Comparison of ENCODE assay signal across 13 cellular contexts in the genomic region with DNA sequence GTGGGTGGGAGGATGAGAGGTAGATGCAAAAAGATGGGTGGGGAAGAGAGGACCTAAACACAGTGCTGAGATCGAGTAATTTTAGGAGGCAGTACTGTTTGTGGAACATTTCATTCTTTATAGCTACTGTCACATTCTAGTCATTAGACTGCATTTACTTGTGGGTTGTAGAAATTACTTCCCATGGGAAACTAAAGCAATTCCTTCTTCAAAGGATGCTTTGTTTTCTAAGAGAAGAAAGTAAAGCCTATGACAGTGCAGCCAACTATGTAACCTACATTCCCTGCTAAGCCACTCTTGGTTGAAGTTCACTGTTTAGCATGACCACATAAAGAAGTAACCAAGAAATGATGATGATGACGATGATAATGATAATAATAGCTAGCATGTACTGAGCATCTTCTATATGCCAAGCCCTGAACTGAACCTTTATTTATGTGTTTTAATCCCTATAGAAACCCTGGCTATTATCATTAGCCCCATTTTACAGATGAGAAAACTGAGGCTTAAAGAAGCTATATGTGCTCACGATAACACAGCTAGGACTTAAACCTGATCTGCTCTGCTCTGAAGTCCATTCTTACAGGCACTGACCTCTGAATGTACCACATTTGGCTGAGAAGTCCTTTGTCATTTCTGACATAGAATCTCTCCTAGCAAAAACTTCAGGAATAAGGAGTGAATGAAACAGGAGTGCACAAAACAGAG.
DNase-seq lines count a peak whose midpoint lies in the region; FAIRE-seq and TF ChIP-seq lines count a peak whose summit lies in the region.
"Had no signal": no experiment of that assay in that cellular context is flagged by ENCODE, and none has a peak within 500 bp of the region (broad histone marks: within the 10 kb centered on the region; RNA-seq: fewer than 3 reads in every experiment).

No MANE protein-coding gene starts in this region.

- no peak for TF ChIP-seq POLR2A in H1 (IDR thresholded peaks at IDR 0.05; ENCODE audit: control extremely low read depth in 1 of 2, low read depth in 2 of 2, low read length in 2 of 2)

- no peak overlapping the region for H4K91ac ChIP-seq in H1 (replicated peaks; ENCODE audit: insufficient read length, low read length)

- H2BK5ac ChIP-seq in H1 (ENCODE audit: low read depth, low read length), result no peak overlapping the region

- H4K20me1 ChIP-seq in H1 (replicated peaks in 1 of 2; ENCODE audit: control insufficient read depth in 1 of 2, insufficient read depth in 2 of 2, low read length in 2 of 2), result no peaks in the 10 kb centered on the region
- H4K20me1 ChIP-seq: BLaER1 treated with 17β-estradiol and CSF1 and Interleukin-3, amounts not matched to agents 10 nM and 100 nM had no signal

- no peak overlapping the region for H2BK120ac ChIP-seq in H1 (replicated peaks; ENCODE audit: low read depth, low read length)

- no peak overlapping the region for H4K8ac ChIP-seq in H1 (ENCODE audit: extremely low read depth, insufficient read depth, low read length)

- no peak overlapping the region for H2BK15ac ChIP-seq in H1 (ENCODE audit: low read length)

- CTCF ChIA-PET in H1 (lab: Charles Lee; ENCODE audit: partially characterized antibody), result interaction anchor here (0.6 kb wide), 1 partner anchor 149 kb away, joined by 3 read pairs; no protein-coding TSS in a partner anchor

- no peaks in the 10 kb centered on the region; a peak in 1 of 7 replicates for H3K27me3 ChIP-seq in H1 (replicated peaks in 1 of 4; ENCODE audit: control insufficient read depth in 3 of 4, extremely low read depth in 1 of 4, insufficient read depth in 3 of 4, low read length in 3 of 4)
- H3K27me3 ChIP-seq in dorsolateral prefrontal cortex, result peaks cover 0 to 5% (median 0%) of the 10 kb centered on the region in 45 donors
- H3K27me3 ChIP-seq: BLaER1 treated with 17β-estradiol and CSF1 and Interleukin-3, amounts not matched to agents 10 nM and 100 nM had no signal

- TF ChIP-seq CTCF in H1 (IDR thresholded peaks at IDR 0.05; ENCODE audit: control extremely low read depth in 1 of 3, insufficient read depth in 1 of 3, low read depth in 1 of 3, low read length in 3 of 3) (no peak), dorsolateral prefrontal cortex (IDR thresholded peaks at IDR 0.05 in 54 of 56, conservative IDR thresholded peaks at IDR 0.05 in 2 of 56; ENCODE audit: low read depth in 1 of 56, partially characterized antibody in 56 of 56) (no peak)

- peak; percentile 99 for DNase-seq in EH (ENCODE audit: low read depth)
- peak; percentile 53 for DNase-seq in NCI-H526 treated with DMSO at 0.1 percent for 48 hours (lab: John Stamatoyannopoulos, UW)
- no peak for DNase-seq in H1 (ENCODE audit: low read depth in 1 of 2, low spot score in 2 of 2)
- peak; percentile 26 for DNase-seq in non-pigmented ciliary epithelial cell (ENCODE audit: low read depth)
- no peak for DNase-seq in NCI-H1105 treated with DMSO at 0.1 percent for 48 hours (lab: John Stamatoyannopoulos, UW)
- DNase-seq in hypothalamus (lab: John Stamatoyannopoulos, UW), result no peak
- no peak for DNase-seq in dorsolateral prefrontal cortex
- no peak for DNase-seq in posterior cingulate gyrus
- DNase-seq: NCI-H1417, NCI-H226 had no signal

- no peak overlapping the region for H3K4me3 ChIP-seq in H1 (ENCODE audit: extremely low read depth in 1 of 4, insufficient read depth in 2 of 4, low read depth in 3 of 4, low read length in 4 of 4)
- H3K4me3 ChIP-seq in dorsolateral prefrontal cortex, result no peak overlapping the region
- H3K4me3 ChIP-seq: BLaER1 treated with 17β-estradiol and CSF1 and Interleukin-3, amounts not matched to agents 10 nM and 100 nM; SK-N-MC had no signal

- POLR2A ChIA-PET in H1 (lab: Charles Lee; ENCODE audit: partially characterized antibody), result interaction anchor here (0.6 kb wide), 1 partner anchor 91 kb away, joined by 3 read pairs; no protein-coding TSS in a partner anchor

- H3K23ac ChIP-seq in H1 (ENCODE audit: insufficient read length), result no peak overlapping the region

- H2BK20ac ChIP-seq in H1 (ENCODE audit: low read length), result no peak overlapping the region

- H3K79me1 ChIP-seq in H1 (ENCODE audit: low read depth, low read length), result no peaks in the 10 kb centered on the region

- no peak overlapping the region for H3K56ac ChIP-seq in H1 (replicated peaks; ENCODE audit: insufficient read length, low read depth, low read length)

- H3K79me2 ChIP-seq in H1 (ENCODE audit: control insufficient read depth in 1 of 2, insufficient read depth in 2 of 2, low read length in 2 of 2), result no peaks in the 10 kb centered on the region

- intact Hi-C loops in dorsolateral prefrontal cortex (cut with DNase I) (no loop called here), posterior cingulate gyrus (cut with DNase I) (no loop called here)

- H3K4ac ChIP-seq in H1 (replicated peaks; ENCODE audit: insufficient read length, low read depth, low read length), result no peak overlapping the region

- H3K9me3 ChIP-seq in H1 (ENCODE audit: insufficient read depth in 2 of 2, low read depth in 1 of 2, low read length in 1 of 2), result no peaks in the 10 kb centered on the region
- H3K9me3 ChIP-seq: BLaER1 treated with 17β-estradiol and CSF1 and Interleukin-3, amounts not matched to agents 10 nM and 100 nM; neutrophil had no signal

- H4K5ac ChIP-seq in H1 (ENCODE audit: insufficient read length, low read depth, low read length), result no peak overlapping the region

- no peak overlapping the region for H2BK12ac ChIP-seq in H1 (ENCODE audit: low read depth, low read length)

- peaks cover 6 to 13% (median 10%) of the 10 kb centered on the region in 4 experiments; a peak in 5 of 7 replicates for H3K4me1 ChIP-seq in H1 (replicated peaks in 1 of 4; ENCODE audit: control insufficient read depth in 3 of 4, insufficient read depth in 4 of 4, low read length in 3 of 4)
- H3K4me1 ChIP-seq: BLaER1 treated with 17β-estradiol and CSF1 and Interleukin-3, amounts not matched to agents 10 nM and 100 nM had no signal

- FAIRE-seq in H1 (lab: Jason Lieb, UNC), result no peak

- TF ChIP-seq RAD21 in H1 (IDR thresholded peaks at IDR 0.05 in 1 of 2, conservative IDR thresholded peaks at IDR 0.05 in 1 of 2; ENCODE audit: low read depth in 2 of 2, low read length in 2 of 2), result no peak

- H3K4me2 ChIP-seq in H1 (ENCODE audit: insufficient read depth in 1 of 2, low read depth in 2 of 2, low read length in 2 of 2), result no peak overlapping the region
- H3K4me2 ChIP-seq: BLaER1 treated with 17β-estradiol and CSF1 and Interleukin-3, amounts not matched to agents 10 nM and 100 nM had no signal

- H3K23me2 ChIP-seq in H1 (ENCODE audit: low read depth, low read length), result peaks cover 6% of the 10 kb centered on the region; the same call in 1 of the 2 replicates

- no peak overlapping the region for H2AK5ac ChIP-seq in H1 (ENCODE audit: low read depth, low read length)

- H3K36me3 ChIP-seq in H1 (ENCODE audit: control insufficient read depth in 2 of 4, insufficient read depth in 4 of 4, low read length in 3 of 4), result no peaks in the 10 kb centered on the region
- H3K36me3 ChIP-seq: BLaER1 treated with 17β-estradiol and CSF1 and Interleukin-3, amounts not matched to agents 10 nM and 100 nM; neutrophil had no signal

- H3K27ac ChIP-seq in H1 (ENCODE audit: low read depth, low read length) (no peak overlapping the region), dorsolateral prefrontal cortex (no peak overlapping the region)
- H3K27ac ChIP-seq: BLaER1 treated with 17β-estradiol and CSF1 and Interleukin-3, amounts not matched to agents 10 nM and 100 nM; neutrophil; SK-N-MC had no signal

- no peak for TF ChIP-seq EP300 in H1 (IDR thresholded peaks at IDR 0.05; ENCODE audit: borderline replicate concordance in 1 of 2, low read depth in 2 of 2, low read length in 2 of 2)

- no peak overlapping the region; a peak in 1 of 7 replicates for H3K9ac ChIP-seq in H1 (replicated peaks in 1 of 4; ENCODE audit: extremely low read depth in 1 of 4, low read depth in 3 of 4, low read length in 3 of 4)
- H3K9ac ChIP-seq: BLaER1 treated with 17β-estradiol and CSF1 and Interleukin-3, amounts not matched to agents 10 nM and 100 nM had no signal

- no peak overlapping the region for H3K18ac ChIP-seq in H1 (ENCODE audit: extremely low read depth, low read length)

- H3K14ac ChIP-seq in H1 (ENCODE audit: insufficient read length), result no peak overlapping the region

- H2AFZ ChIP-seq in H1 (ENCODE audit: low read length), result no peak overlapping the region

- WGBS in H1 (ENCODE audit: extremely low coverage in 1 of 2, insufficient coverage in 1 of 2, insufficient read length in 1 of 2, insufficient replicate concordance in 2 of 2, low coverage in 1 of 2, low lambda C conversion rate in 2 of 2, missing lambda C conversion rate in 1 of 2), 2 experiments, result 91% methylated on average over 3 of the region's 3 CpGs; no CpG with 5 or more reads in 1 of the 2 experiments

TF ChIP-seq in H1, 55 proteins besides CTCF, POLR2A, EP300 and RAD21:
- TF ChIP-seq HDAC6 (IDR thresholded peaks at IDR 0.05; ENCODE audit: low read depth, low read length) (no peak), SRF (IDR thresholded peaks at IDR 0.05; ENCODE audit: low read depth, low read length) (no peak), RFX5 (IDR thresholded peaks at IDR 0.05; ENCODE audit: borderline replicate concordance, low read depth, low read length) (no peak), KDM1A (IDR thresholded peaks at IDR 0.05; ENCODE audit: borderline replicate concordance, low read length) (peak; percentile 64; the same call in 1 of the 2 replicates), ASH2L (IDR thresholded peaks at IDR 0.05; ENCODE audit: low read length) (no peak), SIRT6 (IDR thresholded peaks at IDR 0.05; ENCODE audit: low read length) (no peak)
- TF ChIP-seq, protein P1, sequence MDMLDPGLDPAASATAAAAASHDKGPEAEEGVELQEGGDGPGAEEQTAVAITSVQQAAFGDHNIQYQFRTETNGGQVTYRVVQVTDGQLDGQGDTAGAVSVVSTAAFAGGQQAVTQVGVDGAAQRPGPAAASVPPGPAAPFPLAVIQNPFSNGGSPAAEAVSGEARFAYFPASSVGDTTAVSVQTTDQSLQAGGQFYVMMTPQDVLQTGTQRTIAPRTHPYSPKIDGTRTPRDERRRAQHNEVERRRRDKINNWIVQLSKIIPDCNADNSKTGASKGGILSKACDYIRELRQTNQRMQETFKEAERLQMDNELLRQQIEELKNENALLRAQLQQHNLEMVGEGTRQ (IDR thresholded peaks at IDR 0.05; ENCODE audit: low read length), result no peak

Comparison
In these comparisons a context has a peak if more than half of its experiments do, and no peak if none do; other contexts are left out.
1. DNase-seq: peak in EH (single experiment), NCI-H526 treated with DMSO at 0.1 percent for 48 hours (single experiment) and non-pigmented ciliary epithelial cell (single experiment); none in H1 (0 of 2), NCI-H1105 treated with DMSO at 0.1 percent for 48 hours (single experiment), hypothalamus (0 of 51), dorsolateral prefrontal cortex (0 of 10) and posterior cingulate gyrus (0 of 10).